Comparison of ENCODE assay signal across 11 cellular contexts in genomic region chr17:78252701-78253635, GRCh38. TPM values are rescaled to one million over a fixed set of nuclear protein-coding genes. Genes with fewer than 3 reads are reported as not detected.
A peak's percentile ranks its signal among the peaks of the same experiment; 100 is the strongest.
DNase-seq lines count a peak whose midpoint lies in the region; ATAC-seq and TF ChIP-seq lines count a peak whose summit lies in the region.
"Had no signal": no experiment of that assay in that cellular context is flagged by ENCODE, and none has a peak within 500 bp of the region (broad histone marks: within the 10 kb centered on the region; RNA-seq: fewer than 3 reads in every experiment).

No MANE protein-coding gene starts in this region.

- POLR2A ChIA-PET in CD4-positive, alpha-beta T cell (lab: Charles Lee), result interaction anchor here (1.1 to 3.0 kb wide), 16 partner anchors 10 to 295 kb away, joined by 3 to 24 read pairs (median 9); partner anchors contain the start of genes SOCS3, TMC8 and TNRC6C
- POLR2A ChIA-PET in HEK293 (lab: Yijun Ruan, JAX), result interaction anchor here (0.6 kb wide), 1 partner anchor 49 kb away, joined by 5 read pairs; no protein-coding TSS in a partner anchor
- POLR2A ChIA-PET in naive thymus-derived CD4-positive, alpha-beta T cell (lab: Charles Lee), result interaction anchor here (0.6 to 4.6 kb wide), 21 partner anchors 10 to 531 kb away, joined by 3 to 26 read pairs (median 4); partner anchors contain the start of genes PGS1, TMC8 and TNRC6C

- peak overlapping the region; percentile 98 for H3K27ac Mint-ChIP-seq in CD4-positive, alpha-beta T cell
- peak overlapping the region; percentile 84 for H3K27ac Mint-ChIP-seq in activated T-helper 1 cell treated with anti-CD3 and anti-CD28 coated beads, Interleukin-12 subunit alpha, Interleukin-12 subunit beta, Interleukin-2, Interleukin-4 antibody, amounts not matched to agents 30 ng/mL and 10 ng/mL and 1 ng/mL, durations not matched to agents 14 hours and 24 hours and 36 hours
- peak overlapping the region; percentile 91 to 100 (median 98) for H3K27ac Mint-ChIP-seq in naive thymus-derived CD4-positive, alpha-beta T cell

- peak in 2 of 10 experiments; percentile 30 to 43 for DNase-seq in CD4-positive, alpha-beta T cell
- DNase-seq in activated T-helper 1 cell treated with anti-CD3 and anti-CD28 coated beads, Interleukin-12 subunit alpha, Interleukin-12 subunit beta, Interleukin-2, Interleukin-4 antibody, amounts not matched to agents 30 ng/mL and 10 ng/mL and 1 ng/mL, durations not matched to agents 14 hours and 24 hours and 36 hours (ENCODE audit: low spot score), result no peak
- DNase-seq in naive thymus-derived CD4-positive, alpha-beta T cell, result peak in 2 of 9 donors; percentile 42 to 61
- no peak for DNase-seq in NK-92 treated with Interleukin-12 subunit alpha and Interleukin-12 subunit beta, amount 100 ng/mL, for 24 hours (lab: John Stamatoyannopoulos, UW)
- no peak for DNase-seq in NCI-H146 treated with DMSO at 0.1 percent for 48 hours (lab: John Stamatoyannopoulos, UW; ENCODE audit: unreplicated experiment)
- DNase-seq: erythroblast, NCI-H1930 had no signal

- no peak for TF ChIP-seq CTCF in CD4-positive, alpha-beta T cell (IDR thresholded peaks at IDR 0.05)
- no peak for TF ChIP-seq CTCF in HEK293 (tag by site-specific recombination; IDR thresholded peaks at IDR 0.05)

- H3K36me3 ChIP-seq in HEK293 (ENCODE audit: control insufficient read depth in 2 of 2, insufficient read depth in 1 of 2, low read length in 2 of 2), result no peaks in the 10 kb centered on the region
- peaks cover 0 to 24% (median 0%) of the 10 kb centered on the region in 3 experiments for H3K36me3 ChIP-seq in naive thymus-derived CD4-positive, alpha-beta T cell (ENCODE audit: control insufficient read depth in 2 of 3, insufficient read depth in 3 of 3, low read length in 3 of 3)

- H3K9me3 Mint-ChIP-seq in CD4-positive, alpha-beta T cell, result peaks cover 2% of the 10 kb centered on the region
- no peaks in the 10 kb centered on the region for H3K9me3 Mint-ChIP-seq in activated T-helper 1 cell treated with anti-CD3 and anti-CD28 coated beads, Interleukin-12 subunit alpha, Interleukin-12 subunit beta, Interleukin-2, Interleukin-4 antibody, amounts not matched to agents 30 ng/mL and 10 ng/mL and 1 ng/mL, durations not matched to agents 14 hours and 24 hours and 36 hours
- peaks cover 0 to 6% (median 0%) of the 10 kb centered on the region in 11 donors for H3K9me3 Mint-ChIP-seq in naive thymus-derived CD4-positive, alpha-beta T cell

- H3K27ac ChIP-seq in CD4-positive, alpha-beta T cell (ENCODE audit: low read depth, low read length), result peak overlapping the region; percentile 84
- H3K27ac ChIP-seq in HEK293 (ENCODE audit: extremely low read depth, low read depth, low read length), result no peak overlapping the region
- peak overlapping the region; percentile 87 for H3K27ac ChIP-seq in naive thymus-derived CD4-positive, alpha-beta T cell (ENCODE audit: low read depth, low read length)

- H3K4me3 Mint-ChIP-seq in CD4-positive, alpha-beta T cell, result peak overlapping the region; percentile 96
- H3K4me3 Mint-ChIP-seq in activated T-helper 1 cell treated with anti-CD3 and anti-CD28 coated beads, Interleukin-12 subunit alpha, Interleukin-12 subunit beta, Interleukin-2, Interleukin-4 antibody, amounts not matched to agents 30 ng/mL and 10 ng/mL and 1 ng/mL, durations not matched to agents 14 hours and 24 hours and 36 hours, result peak overlapping the region; percentile 81
- peak overlapping the region; percentile 82 to 96 (median 92) for H3K4me3 Mint-ChIP-seq in naive thymus-derived CD4-positive, alpha-beta T cell

- H3K27me3 Mint-ChIP-seq in CD4-positive, alpha-beta T cell, result no peaks in the 10 kb centered on the region
- no peaks in the 10 kb centered on the region for H3K27me3 Mint-ChIP-seq in activated T-helper 1 cell treated with anti-CD3 and anti-CD28 coated beads, Interleukin-12 subunit alpha, Interleukin-12 subunit beta, Interleukin-2, Interleukin-4 antibody, amounts not matched to agents 30 ng/mL and 10 ng/mL and 1 ng/mL, durations not matched to agents 14 hours and 24 hours and 36 hours (ENCODE audit: insufficient read depth)
- H3K27me3 Mint-ChIP-seq in naive thymus-derived CD4-positive, alpha-beta T cell, result no peaks in the 10 kb centered on the region

- H3K4me1 ChIP-seq in HEK293 (ENCODE audit: control insufficient read depth, insufficient read depth, low read length), result no peaks in the 10 kb centered on the region
- H3K4me1 ChIP-seq in naive thymus-derived CD4-positive, alpha-beta T cell (ENCODE audit: control insufficient read depth in 2 of 2, insufficient read depth in 2 of 2, low read length in 2 of 2), result peaks cover 37 to 66% of the 10 kb centered on the region in 2 donors

- CTCF ChIA-PET in CD4-positive, alpha-beta T cell (lab: Charles Lee), result interaction anchor here (0.8 to 4.2 kb wide), 7 partner anchors 10 to 169 kb away, joined by 3 to 35 read pairs (median 4); no protein-coding TSS in a partner anchor
- CTCF ChIA-PET in HEK293 (lab: Yijun Ruan, JAX), result interaction anchor here (0.7 to 6.1 kb wide), 7 partner anchors 16 to 192 kb away, joined by 3 to 60 read pairs (median 4); no protein-coding TSS in a partner anchor
- CTCF ChIA-PET in naive thymus-derived CD4-positive, alpha-beta T cell (lab: Charles Lee), result interaction anchor here (0.5 to 4.8 kb wide), 9 partner anchors 10 to 168 kb away, joined by 3 to 50 read pairs (median 5); no protein-coding TSS in a partner anchor

- H3K4me3 ChIP-seq in HEK293 (ENCODE audit: low read depth, low read length), result no peak overlapping the region
- peak overlapping the region; percentile 73 for H3K4me3 ChIP-seq in naive thymus-derived CD4-positive, alpha-beta T cell (ENCODE audit: low read length)

- peaks cover 69% of the 10 kb centered on the region for H3K4me1 Mint-ChIP-seq in CD4-positive, alpha-beta T cell (ENCODE audit: low read depth)
- peaks cover 64% of the 10 kb centered on the region for H3K4me1 Mint-ChIP-seq in activated T-helper 1 cell treated with anti-CD3 and anti-CD28 coated beads, Interleukin-12 subunit alpha, Interleukin-12 subunit beta, Interleukin-2, Interleukin-4 antibody, amounts not matched to agents 30 ng/mL and 10 ng/mL and 1 ng/mL, durations not matched to agents 14 hours and 24 hours and 36 hours (ENCODE audit: low read depth)
- H3K4me1 Mint-ChIP-seq in naive thymus-derived CD4-positive, alpha-beta T cell, result peaks cover 32 to 74% (median 66%) of the 10 kb centered on the region in 7 donors

- intact Hi-C loops in CD4-positive, alpha-beta T cell (cut with DNase I, micrococcal nuclease), result loop anchor here (1.0 to 10.0 kb wide), 7 partner anchors 19 to 592 kb away; partner anchors contain the start of genes PGS1 (in 1 of the 2), SOCS3 (in 1 of the 2), TMC6 (in 1 of the 2) and TMC8 (in 1 of the 2)
- intact Hi-C loops in activated T-helper 1 cell treated with anti-CD3 and anti-CD28 coated beads, Interleukin-12 subunit alpha, Interleukin-12 subunit beta, Interleukin-2, Interleukin-4 antibody, amounts not matched to agents 30 ng/mL and 10 ng/mL and 1 ng/mL, durations not matched to agents 14 hours and 24 hours and 36 hours (cut with micrococcal nuclease), result loop anchor here (5.0 kb wide), 2 partner anchors 121 to 296 kb away; partner anchors contain the start of genes TMC8 and TNRC6C
- intact Hi-C loops in naive thymus-derived CD4-positive, alpha-beta T cell (cut with micrococcal nuclease), result loop anchor here (1.0 to 10.0 kb wide), 17 partner anchors 9 to 1782 kb away; partner anchors contain the start of genes CCDC40 (in 1 of the 2), PGS1 (in 1 of the 2), SOCS3 (in 1 of the 2) and TBC1D16 (in 1 of the 2)

- peaks cover 28% of the 10 kb centered on the region for H3K36me3 Mint-ChIP-seq in CD4-positive, alpha-beta T cell (ENCODE audit: low read depth)
- peaks cover 2% of the 10 kb centered on the region for H3K36me3 Mint-ChIP-seq in activated T-helper 1 cell treated with anti-CD3 and anti-CD28 coated beads, Interleukin-12 subunit alpha, Interleukin-12 subunit beta, Interleukin-2, Interleukin-4 antibody, amounts not matched to agents 30 ng/mL and 10 ng/mL and 1 ng/mL, durations not matched to agents 14 hours and 24 hours and 36 hours (ENCODE audit: low read depth)
- peaks cover 0 to 6% (median 0%) of the 10 kb centered on the region in 5 donors for H3K36me3 Mint-ChIP-seq in naive thymus-derived CD4-positive, alpha-beta T cell

- H3K9me3 ChIP-seq in CD4-positive, alpha-beta T cell (ENCODE audit: control insufficient read depth, low read length), result no peaks in the 10 kb centered on the region
- H3K9me3 ChIP-seq in HEK293 (ENCODE audit: control insufficient read depth, insufficient read depth, low read depth, low read length), result no peaks in the 10 kb centered on the region
- no peaks in the 10 kb centered on the region for H3K9me3 ChIP-seq in naive thymus-derived CD4-positive, alpha-beta T cell (ENCODE audit: control insufficient read depth in 2 of 3, low read length in 3 of 3)

- H3K27me3 ChIP-seq in CD4-positive, alpha-beta T cell (ENCODE audit: control insufficient read depth, insufficient read depth, low read length), result no peaks in the 10 kb centered on the region
- H3K27me3 ChIP-seq in naive thymus-derived CD4-positive, alpha-beta T cell (ENCODE audit: control insufficient read depth in 2 of 2, insufficient read depth in 2 of 2, low read length in 2 of 2), result no peaks in the 10 kb centered on the region

- ATAC-seq in CD4-positive, alpha-beta T cell (ENCODE audit: poor library complexity), result peak; percentile 20
- no peak for ATAC-seq in naive thymus-derived CD4-positive, alpha-beta T cell
- no peak for ATAC-seq in GM21528 (IDR thresholded peaks at IDR 0.05; ENCODE audit: low FRiP score, unreplicated experiment)
- no peak for ATAC-seq in HG02798 (IDR thresholded peaks at IDR 0.05; ENCODE audit: poor library complexity, unreplicated experiment)

TF ChIP-seq in HEK293, 187 proteins besides CTCF, POLR2A, EP300 and RAD21 (continues in another document):
- TF ChIP-seq ZNF274 (IDR thresholded peaks at IDR 0.05; ENCODE audit: low read length), result no peak
- no peak for TF ChIP-seq ZNF274 (tag by site-specific recombination; IDR thresholded peaks at IDR 0.05; ENCODE audit: borderline replicate concordance)
- TF ChIP-seq SCRT2 (tag by site-specific recombination; IDR thresholded peaks at IDR 0.05), result peak; percentile 83
- 0 out of 2 replicates have a peak, but pooled peaks have one; percentile 22 for TF ChIP-seq ZEB2 (tag by site-specific recombination; IDR thresholded peaks at IDR 0.05)
- TF ChIP-seq ZNF544 (tag by site-specific recombination; IDR thresholded peaks at IDR 0.05), result no peak

RNA-seq across cellular contexts. Expression of gene TMEM235, which starts 21.5 kb away (rescaled TPM):
- not detected for total RNA-seq in CD4-positive, alpha-beta T cell
- total RNA-seq in activated T-helper 1 cell treated with anti-CD3 and anti-CD28 coated beads, Interleukin-12 subunit alpha, Interleukin-12 subunit beta, Interleukin-2, Interleukin-4 antibody, amounts not matched to agents 30 ng/mL and 10 ng/mL and 1 ng/mL, durations not matched to agents 14 hours and 24 hours and 36 hours, result not detected in 2 replicates
- total RNA-seq in naive thymus-derived CD4-positive, alpha-beta T cell, result not detected
- polyA plus RNA-seq in naive thymus-derived CD4-positive, alpha-beta T cell, result not detected
- total RNA-seq: HT-29 had no signal

RNA-seq across cellular contexts. Expression of gene BIRC5, which starts 38.9 kb away (rescaled TPM):
- total RNA-seq in CD4-positive, alpha-beta T cell, result under 1 TPM; 0.39 to 0.41 TPM
- total RNA-seq in activated T-helper 1 cell treated with anti-CD3 and anti-CD28 coated beads, Interleukin-12 subunit alpha, Interleukin-12 subunit beta, Interleukin-2, Interleukin-4 antibody, amounts not matched to agents 30 ng/mL and 10 ng/mL and 1 ng/mL, durations not matched to agents 14 hours and 24 hours and 36 hours, result 39.4 and 39.6 TPM in 2 replicates
- total RNA-seq in naive thymus-derived CD4-positive, alpha-beta T cell, result 10 to 100 TPM in 1 of 5 experiments, not detected in 4; 49.0 TPM
- polyA plus RNA-seq in naive thymus-derived CD4-positive, alpha-beta T cell, result not detected
